In the genomic region with DNA sequence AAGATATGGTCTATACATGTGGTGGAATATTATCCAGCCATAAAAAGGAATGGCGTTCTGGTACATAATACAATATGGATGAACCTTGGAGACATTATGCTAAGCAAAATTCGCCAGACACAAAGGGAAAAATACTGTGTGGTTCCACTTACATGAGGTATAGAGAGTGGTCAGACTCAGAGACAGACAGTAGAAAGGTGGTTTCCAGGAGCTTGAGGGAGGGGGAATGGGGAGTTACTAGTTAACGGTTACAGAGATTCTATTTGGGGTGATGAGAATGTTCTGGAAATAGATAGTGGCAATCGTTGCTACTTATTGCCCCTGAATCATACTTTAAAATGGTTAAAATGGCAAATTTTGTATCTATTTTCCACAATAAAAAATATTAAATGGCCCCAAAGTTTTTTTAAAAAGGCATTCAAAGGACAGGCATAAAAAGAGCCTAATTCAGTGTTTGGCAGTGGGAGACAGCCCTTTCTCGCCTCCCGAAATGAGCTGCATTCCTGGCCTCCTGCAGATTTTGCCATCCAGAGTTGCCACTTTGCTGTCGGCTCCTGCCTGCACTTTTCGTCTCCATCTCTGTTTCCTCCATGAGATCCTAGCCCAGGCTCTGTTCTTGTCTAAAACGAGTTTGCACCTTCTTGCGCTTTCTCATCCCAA, we compare ENCODE assay signal across 19 cellular contexts. TPM values are rescaled to one million over a fixed set of nuclear protein-coding genes. Genes with fewer than 3 reads are reported as not detected.
DNase-seq lines count a peak whose midpoint lies in the region; ATAC-seq, FAIRE-seq and TF ChIP-seq lines count a peak whose summit lies in the region.
"Had no signal": no experiment of that assay in that cellular context is flagged by ENCODE, and none has a peak within 500 bp of the region (broad histone marks: within the 10 kb centered on the region; RNA-seq: fewer than 3 reads in every experiment).

No MANE protein-coding gene starts in this region.

- no peak for DNase-seq in A549 (ENCODE audit: low read depth in 1 of 2, low spot score in 1 of 2)
- DNase-seq in H1 (ENCODE audit: low read depth in 1 of 2, low spot score in 2 of 2) = peak in 1 of 2 experiments; percentile 20
- DNase-seq in activated CD4-positive, CD25-positive, alpha-beta regulatory T cell (lab: John Stamatoyannopoulos, UW) = no peak
- no peak for DNase-seq in mesenteric fat pad (ENCODE audit: low spot score)
- no peak for DNase-seq in HPDE6-E6E7 (ENCODE audit: extremely low spot score)
- DNase-seq: activated CD8-positive, alpha-beta T cell treated with anti-CD3 and anti-CD28 coated beads for 36 hours; activated naive CD8-positive, alpha-beta T cell treated with anti-CD3 and anti-CD28 coated beads, Interleukin-2, amount 10 ng/mL, durations not matched to agents 7 days and 5 days; NCI-H1930; NCI-H2227 treated with DMSO at 0.1 percent for 48 hours; stimulated activated naive CD8-positive, alpha-beta T cell treated with anti-CD3 and anti-CD28 coated beads, Interleukin-15, Interleukin-2, amounts not matched to agents 100 U/mL and 50 U/mL, for 24 hours; tibial artery; WERI-Rb-1 had no signal

- H3K23me2 ChIP-seq in H1 (ENCODE audit: low read depth, low read length) = no peaks in the 10 kb centered on the region

- peak overlapping the region; percentile 81 for H3K4me2 ChIP-seq in A549
- peak overlapping the region; percentile 64 to 84 for H3K4me2 ChIP-seq in H1 (ENCODE audit: insufficient read depth in 1 of 2, low read depth in 2 of 2, low read length in 2 of 2)

- no peak overlapping the region for H3K23ac ChIP-seq in H1 (ENCODE audit: insufficient read length)

- FAIRE-seq in A549 (lab: Jason Lieb, UNC) (no peak), H1 (lab: Jason Lieb, UNC) (peak; percentile 65)

- POLR2A ChIA-PET in A549 (lab: Yijun Ruan, JAX) (no interaction called here), H1 (lab: Charles Lee; ENCODE audit: partially characterized antibody) (interaction anchor here (1.8 to 2.4 kb wide), 2 partner anchors 9 to 13 kb away, joined by 7 to 13 read pairs; a partner anchor contains a TSS)

- H3K56ac ChIP-seq in H1 (replicated peaks; ENCODE audit: insufficient read length, low read depth, low read length) = no peak overlapping the region

- H2BK5ac ChIP-seq in H1 (ENCODE audit: low read depth, low read length) = no peak overlapping the region

- CTCF ChIA-PET in A549 (lab: Yijun Ruan, JAX) (interaction anchor here (1.2 kb wide), 1 partner anchor 13 kb away, joined by 3 read pairs; no protein-coding TSS in a partner anchor), H1 (lab: Charles Lee; ENCODE audit: partially characterized antibody) (interaction anchor here (0.8 to 3.0 kb wide), 4 partner anchors 14 to 87 kb away, joined by 3 to 14 read pairs (median 4); a partner anchor contains a TSS)

- H3K14ac ChIP-seq in H1 (ENCODE audit: insufficient read length) = no peak overlapping the region

- H4K91ac ChIP-seq in H1 (replicated peaks; ENCODE audit: insufficient read length, low read length) = no peak overlapping the region

- no peak overlapping the region for H2AK5ac ChIP-seq in H1 (ENCODE audit: low read depth, low read length)

- ATAC-seq in A549 (no peak), GM18907 (IDR thresholded peaks at IDR 0.05; ENCODE audit: unreplicated experiment) (peak; percentile 62), HG02870 (IDR thresholded peaks at IDR 0.05; ENCODE audit: unreplicated experiment) (no peak)

- H3K79me2 ChIP-seq in H1 (ENCODE audit: control insufficient read depth in 1 of 2, insufficient read depth in 2 of 2, low read length in 2 of 2) = peaks cover 0 to 29% of the 10 kb centered on the region in 2 experiments; a peak in 2 of 4 replicates

- peaks cover under 1% of the 10 kb centered on the region; the same call in 1 of the 2 replicates for H3K79me1 ChIP-seq in H1 (ENCODE audit: low read depth, low read length)

- TF ChIP-seq POLR2A in A549 (IDR thresholded peaks at IDR 0.05; ENCODE audit: low read length) = no peak
- no peak for TF ChIP-seq POLR2A in H1 (IDR thresholded peaks at IDR 0.05; ENCODE audit: control extremely low read depth in 1 of 2, low read depth in 2 of 2, low read length in 2 of 2)

- H3K9me3 ChIP-seq in A549 (no peaks in the 10 kb centered on the region), HUES48 (ENCODE audit: control insufficient read depth, insufficient read depth, low read length) (no peaks in the 10 kb centered on the region), H1 (ENCODE audit: insufficient read depth in 2 of 2, low read depth in 1 of 2, low read length in 1 of 2) (no peaks in the 10 kb centered on the region)
- H3K9me3 ChIP-seq: Peyer's patch, SJSA1, tibial artery had no signal

- no peak overlapping the region; the same call in 1 of the 2 replicates for H2BK15ac ChIP-seq in H1 (ENCODE audit: low read length)

- H3K9ac ChIP-seq in HUES48 (ENCODE audit: low read depth, low read length) = no peak overlapping the region
- no peak overlapping the region for H3K9ac ChIP-seq in H1 (replicated peaks in 1 of 4; ENCODE audit: extremely low read depth in 1 of 4, low read depth in 3 of 4, low read length in 3 of 4)

- H3K27me3 ChIP-seq in HUES48 (ENCODE audit: control insufficient read depth, insufficient read depth, low read length) = no peaks in the 10 kb centered on the region
- no peaks in the 10 kb centered on the region for H3K27me3 ChIP-seq in H1 (replicated peaks in 1 of 4; ENCODE audit: control insufficient read depth in 3 of 4, extremely low read depth in 1 of 4, insufficient read depth in 3 of 4, low read length in 3 of 4)
- H3K27me3 ChIP-seq: Peyer's patch, tibial artery had no signal

- no peak overlapping the region for H2BK20ac ChIP-seq in H1 (ENCODE audit: low read length)

- H3K18ac ChIP-seq in H1 (ENCODE audit: extremely low read depth, low read length) = no peak overlapping the region

- WGBS in A549 (ENCODE audit: missing lambda C conversion rate) = 84% methylated on average over 10 of the region's 10 CpGs
- WGBS in H1 (ENCODE audit: extremely low coverage in 1 of 2, insufficient coverage in 1 of 2, insufficient read length in 1 of 2, insufficient replicate concordance in 2 of 2, low coverage in 1 of 2, low lambda C conversion rate in 2 of 2, missing lambda C conversion rate in 1 of 2), 2 experiments = 36% methylated on average over 10 of the region's 10 CpGs; no CpG with 5 or more reads in 1 of the 2 experiments

- no peak overlapping the region for H3K4me3 ChIP-seq in A549
- peak overlapping the region; percentile 9 for H3K4me3 ChIP-seq in HUES48 (ENCODE audit: low read depth, low read length)
- H3K4me3 ChIP-seq in H1 (ENCODE audit: extremely low read depth in 1 of 4, insufficient read depth in 2 of 4, low read depth in 3 of 4, low read length in 4 of 4) = peak overlapping the region in 3 of 4 experiments; percentile 10 to 48 (median 27); a peak in 7 of 8 replicates
- H3K4me3 ChIP-seq: SJSA1, skin epidermis, tibial artery had no signal

- H3K36me3 ChIP-seq in HUES48 (ENCODE audit: control insufficient read depth, insufficient read depth, low read length) (no peaks in the 10 kb centered on the region), H1 (ENCODE audit: control insufficient read depth in 2 of 4, insufficient read depth in 4 of 4, low read length in 3 of 4) (no peaks in the 10 kb centered on the region)
- H3K36me3 ChIP-seq: Peyer's patch, SJSA1, tibial artery, WERI-Rb-1 had no signal

- H2BK120ac ChIP-seq in H1 (replicated peaks; ENCODE audit: low read depth, low read length) = no peak overlapping the region

- TF ChIP-seq EP300 in A549 (IDR thresholded peaks at IDR 0.05) (no peak), H1 (IDR thresholded peaks at IDR 0.05; ENCODE audit: borderline replicate concordance in 1 of 2, low read depth in 2 of 2, low read length in 2 of 2) (no peak)

- no peak overlapping the region for H4K8ac ChIP-seq in H1 (ENCODE audit: extremely low read depth, insufficient read depth, low read length)

- H3K27ac ChIP-seq in A549 = peak overlapping the region in 1 of 2 experiments; percentile 66; a peak in 2 of 6 replicates
- peak overlapping the region; percentile 15 for H3K27ac ChIP-seq in HUES48 (ENCODE audit: low read depth, low read length)
- H3K27ac ChIP-seq in H1 (ENCODE audit: low read depth, low read length) = no peak overlapping the region
- H3K27ac ChIP-seq: C4-2B, SJSA1, skin epidermis, tibial artery, WERI-Rb-1 had no signal

- H3K4me1 ChIP-seq in A549 = peaks cover 34% of the 10 kb centered on the region
- peaks cover 33% of the 10 kb centered on the region for H3K4me1 ChIP-seq in HUES48 (ENCODE audit: control insufficient read depth, insufficient read depth, low read length)
- H3K4me1 ChIP-seq in H1 (replicated peaks in 1 of 4; ENCODE audit: control insufficient read depth in 3 of 4, insufficient read depth in 4 of 4, low read length in 3 of 4) = peaks cover 3 to 19% (median 14%) of the 10 kb centered on the region in 4 experiments
- H3K4me1 ChIP-seq: SJSA1, tibial artery had no signal

- no peak for TF ChIP-seq CTCF in A549 (IDR thresholded peaks at IDR 0.05)
- TF ChIP-seq CTCF in H1 (IDR thresholded peaks at IDR 0.05; ENCODE audit: control extremely low read depth in 1 of 3, insufficient read depth in 1 of 3, low read depth in 1 of 3, low read length in 3 of 3) = no peak

- no peak overlapping the region; the same call in 1 of the 2 replicates for H2BK12ac ChIP-seq in H1 (ENCODE audit: low read depth, low read length)

- H3K4ac ChIP-seq in H1 (replicated peaks; ENCODE audit: insufficient read length, low read depth, low read length) = no peak overlapping the region

- TF ChIP-seq RAD21 in A549 (conservative IDR thresholded peaks at IDR 0.05 in 1 of 2, IDR thresholded peaks at IDR 0.05 in 1 of 2) = no peak
- no peak for TF ChIP-seq RAD21 in H1 (IDR thresholded peaks at IDR 0.05 in 1 of 2, conservative IDR thresholded peaks at IDR 0.05 in 1 of 2; ENCODE audit: low read depth in 2 of 2, low read length in 2 of 2)

- no peak overlapping the region for H4K5ac ChIP-seq in H1 (ENCODE audit: insufficient read length, low read depth, low read length)

- no peaks in the 10 kb centered on the region for H4K20me1 ChIP-seq in H1 (replicated peaks in 1 of 2; ENCODE audit: control insufficient read depth in 1 of 2, insufficient read depth in 2 of 2, low read length in 2 of 2)

- H2AFZ ChIP-seq in H1 (ENCODE audit: low read length) = no peak overlapping the region

RNA-seq across cellular contexts. Expression of a gene that starts 13.5 kb away (rescaled TPM):
- polyA plus RNA-seq in A549 (2011; rRNA removed) (4.0 and 5.2 TPM in 2 replicates), A549 (2017; fragmentation: RNase III; extraction: RNeasy Plus Mini Kit Qiagen cat#74134 plus additional on column Dnase treatment) (1.9 to 2.1 TPM (median 2.0 TPM) in 3 replicates), H1 (2011; rRNA removed) (8.1 and 8.7 TPM in 2 replicates)
- 3.5 and 4.2 TPM in 2 replicates for polyA plus RNA-seq in A549 (2012; cell fraction: cytosol; rRNA removed)
- 4.2 and 6.0 TPM in 2 replicates for polyA plus RNA-seq in A549 (2012; cell fraction: nucleus; rRNA removed)
- 2.2 and 3.7 TPM in 2 replicates for polyA minus RNA-seq in A549 (2011; rRNA and poly(A)+ RNA removed)
- total RNA-seq in H1 (2021; fragmentation: NEBNext Ultra II Directional; extraction: Animal tissue kit (Norgen Biotek cat#: 25700)) = 10.6 and 11.1 TPM in 2 replicates
- 7.4 TPM for polyA plus RNA-seq in H1 (2011; cell fraction: cytosol; rRNA removed)
- 16.5 TPM for polyA plus RNA-seq in H1 (2011; cell fraction: nucleus; rRNA removed)
- polyA plus RNA-seq in H1 (2012, experiment 1 of 2) = 6.6 to 12.8 TPM (median 10.3 TPM) in 4 replicates
- polyA plus RNA-seq in H1 (2012, experiment 2 of 2) = 3.3 TPM
- polyA plus RNA-seq in H1 (2013, experiment 1 of 2) = 5.3 TPM
- 5.4 TPM for polyA plus RNA-seq in H1 (2013, experiment 2 of 2)
- 10.9 and 14.6 TPM in 2 replicates for polyA minus RNA-seq in H1 (2011; rRNA and poly(A)+ RNA removed)
- 6.7 TPM for polyA minus RNA-seq in H1 (2011; cell fraction: cytosol; rRNA and poly(A)+ RNA removed)
- polyA minus RNA-seq in H1 (2011; cell fraction: nucleus; rRNA and poly(A)+ RNA removed) = 20.2 TPM
- 17.1 TPM for total RNA-seq in mesenteric fat pad
- total RNA-seq: SJSA1 had no signal
